Comparison of ENCODE assay signal across 9 cellular contexts in genomic region chr6:113805167-113805835, GRCh38. TPM values are rescaled to one million over a fixed set of nuclear protein-coding genes. Genes with fewer than 3 reads are reported as not detected.
A peak's percentile ranks its signal among the peaks of the same experiment; 100 is the strongest.
DNase-seq lines count a peak whose midpoint lies in the region; ATAC-seq lines count a peak whose summit lies in the region.
"Had no signal": no experiment of that assay in that cellular context is flagged by ENCODE, and none has a peak within 500 bp of the region (broad histone marks: within the 10 kb centered on the region; RNA-seq: fewer than 3 reads in every experiment).

No MANE protein-coding gene starts in this region.

- peaks cover 0 to 2% (median 0%) of the 10 kb centered on the region in 3 donors for H3K9me3 Mint-ChIP-seq in IgD-negative memory B cell
- H3K9me3 Mint-ChIP-seq: central memory CD8-positive, alpha-beta T cell had no signal

- peak overlapping the region; percentile 22 to 88 (median 56) for H3K4me3 Mint-ChIP-seq in IgD-negative memory B cell
- H3K4me3 Mint-ChIP-seq: central memory CD8-positive, alpha-beta T cell had no signal

- peaks cover 39 to 53% (median 40%) of the 10 kb centered on the region in 3 donors for H3K4me1 Mint-ChIP-seq in IgD-negative memory B cell
- H3K4me1 Mint-ChIP-seq: central memory CD8-positive, alpha-beta T cell had no signal

- no peaks in the 10 kb centered on the region for H3K27me3 Mint-ChIP-seq in IgD-negative memory B cell

- DNase-seq in left kidney (ENCODE audit: low read depth, low spot score) (peak; percentile 12), A172 (ENCODE audit: low spot score) (no peak), posterior cingulate gyrus (no peak), KG1 (lab: John Stamatoyannopoulos, UW) (no peak), NCI-H526 treated with DMSO at 0.1 percent for 48 hours (lab: John Stamatoyannopoulos, UW) (no peak)

- peak overlapping the region in 2 of 3 donors; percentile 6 to 36 for H3K27ac Mint-ChIP-seq in IgD-negative memory B cell

- peaks cover 3% of the 10 kb centered on the region for H3K36me3 Mint-ChIP-seq in IgD-negative memory B cell

- peak; percentile 92 for ATAC-seq in GM18502 (IDR thresholded peaks at IDR 0.05; ENCODE audit: poor library complexity, unreplicated experiment)
- peak; percentile 92 for ATAC-seq in GM21723 (IDR thresholded peaks at IDR 0.05; ENCODE audit: unreplicated experiment)

- intact Hi-C loops in posterior cingulate gyrus (cut with DNase I): no loop called here

RNA-seq across cellular contexts. Expression of gene MARCKS, which starts 51.8 kb away (rescaled TPM):
- 17.7 TPM for polyA plus RNA-seq in IgD-negative memory B cell
- total RNA-seq in A172 (2014; rRNA removed; shearing (Covaris generic)): 108 and 150 TPM in 2 replicates
